1 cellular context compared by ENCODE assay signal in the genomic region with DNA sequence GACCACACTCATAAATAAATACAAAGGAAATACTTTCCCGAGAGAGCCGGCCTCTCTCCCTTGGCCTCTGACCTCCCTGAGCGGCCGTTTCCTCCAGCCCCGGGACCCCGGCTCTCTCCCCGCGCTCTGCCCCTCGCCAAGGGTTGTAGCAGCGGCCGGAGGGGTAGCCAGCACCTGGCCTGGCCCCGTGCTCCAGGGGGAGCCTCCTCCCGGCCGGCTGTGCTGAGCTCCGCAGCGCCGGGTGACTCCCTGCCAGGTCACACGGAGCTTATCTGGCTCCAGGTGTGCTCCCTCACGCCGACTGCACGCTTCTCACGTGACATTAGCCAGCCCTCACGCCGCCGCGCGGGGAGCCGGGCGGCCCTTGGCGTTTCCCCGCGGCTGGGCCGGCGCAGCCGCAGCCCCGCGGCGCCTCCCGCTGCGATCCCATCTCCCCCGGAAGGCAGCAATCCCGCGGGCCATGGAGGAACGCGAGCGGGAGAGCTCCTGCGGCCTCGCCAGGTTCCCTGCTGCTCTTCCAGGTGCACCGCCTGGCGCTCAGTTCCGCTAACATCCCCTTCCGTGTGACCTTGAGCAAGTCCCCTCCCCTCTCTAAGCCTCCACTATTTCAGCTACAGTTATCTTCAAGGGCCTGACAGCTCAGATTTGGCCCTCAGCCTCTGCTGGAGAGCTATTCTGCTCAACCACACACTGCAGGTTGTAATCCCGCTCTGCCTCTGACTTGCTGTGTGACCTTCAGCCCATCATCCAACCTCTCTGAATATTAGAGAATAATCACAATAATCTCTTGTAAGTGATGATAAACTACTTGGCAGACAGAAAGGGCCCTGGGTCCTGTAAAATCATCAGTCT.
TF ChIP-seq lines count a peak whose summit lies in the region.

No MANE protein-coding gene starts in this region.

TF ChIP-seq in WTC11, 78 proteins besides CTCF, POLR2A, EP300 and RAD21 (continued from another document and continues in another):
- TF ChIP-seq, protein P1, sequence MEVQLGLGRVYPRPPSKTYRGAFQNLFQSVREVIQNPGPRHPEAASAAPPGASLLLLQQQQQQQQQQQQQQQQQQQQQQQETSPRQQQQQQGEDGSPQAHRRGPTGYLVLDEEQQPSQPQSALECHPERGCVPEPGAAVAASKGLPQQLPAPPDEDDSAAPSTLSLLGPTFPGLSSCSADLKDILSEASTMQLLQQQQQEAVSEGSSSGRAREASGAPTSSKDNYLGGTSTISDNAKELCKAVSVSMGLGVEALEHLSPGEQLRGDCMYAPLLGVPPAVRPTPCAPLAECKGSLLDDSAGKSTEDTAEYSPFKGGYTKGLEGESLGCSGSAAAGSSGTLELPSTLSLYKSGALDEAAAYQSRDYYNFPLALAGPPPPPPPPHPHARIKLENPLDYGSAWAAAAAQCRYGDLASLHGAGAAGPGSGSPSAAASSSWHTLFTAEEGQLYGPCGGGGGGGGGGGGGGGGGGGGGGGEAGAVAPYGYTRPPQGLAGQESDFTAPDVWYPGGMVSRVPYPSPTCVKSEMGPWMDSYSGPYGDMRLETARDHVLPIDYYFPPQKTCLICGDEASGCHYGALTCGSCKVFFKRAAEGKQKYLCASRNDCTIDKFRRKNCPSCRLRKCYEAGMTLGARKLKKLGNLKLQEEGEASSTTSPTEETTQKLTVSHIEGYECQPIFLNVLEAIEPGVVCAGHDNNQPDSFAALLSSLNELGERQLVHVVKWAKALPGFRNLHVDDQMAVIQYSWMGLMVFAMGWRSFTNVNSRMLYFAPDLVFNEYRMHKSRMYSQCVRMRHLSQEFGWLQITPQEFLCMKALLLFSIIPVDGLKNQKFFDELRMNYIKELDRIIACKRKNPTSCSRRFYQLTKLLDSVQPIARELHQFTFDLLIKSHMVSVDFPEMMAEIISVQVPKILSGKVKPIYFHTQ (CRISPR knock-in tag; IDR thresholded peaks at IDR 0.05): no peak
- no peak for TF ChIP-seq GRHL2 (CRISPR knock-in tag; IDR thresholded peaks at IDR 0.05; ENCODE audit: insufficient replicate concordance, severe bottlenecking)
- TF ChIP-seq, protein P2, sequence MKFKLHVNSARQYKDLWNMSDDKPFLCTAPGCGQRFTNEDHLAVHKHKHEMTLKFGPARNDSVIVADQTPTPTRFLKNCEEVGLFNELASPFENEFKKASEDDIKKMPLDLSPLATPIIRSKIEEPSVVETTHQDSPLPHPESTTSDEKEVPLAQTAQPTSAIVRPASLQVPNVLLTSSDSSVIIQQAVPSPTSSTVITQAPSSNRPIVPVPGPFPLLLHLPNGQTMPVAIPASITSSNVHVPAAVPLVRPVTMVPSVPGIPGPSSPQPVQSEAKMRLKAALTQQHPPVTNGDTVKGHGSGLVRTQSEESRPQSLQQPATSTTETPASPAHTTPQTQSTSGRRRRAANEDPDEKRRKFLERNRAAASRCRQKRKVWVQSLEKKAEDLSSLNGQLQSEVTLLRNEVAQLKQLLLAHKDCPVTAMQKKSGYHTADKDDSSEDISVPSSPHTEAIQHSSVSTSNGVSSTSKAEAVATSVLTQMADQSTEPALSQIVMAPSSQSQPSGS (CRISPR knock-in tag; IDR thresholded peaks at IDR 0.05; ENCODE audit: borderline replicate concordance, low read depth): no peak
- TF ChIP-seq, protein P3, sequence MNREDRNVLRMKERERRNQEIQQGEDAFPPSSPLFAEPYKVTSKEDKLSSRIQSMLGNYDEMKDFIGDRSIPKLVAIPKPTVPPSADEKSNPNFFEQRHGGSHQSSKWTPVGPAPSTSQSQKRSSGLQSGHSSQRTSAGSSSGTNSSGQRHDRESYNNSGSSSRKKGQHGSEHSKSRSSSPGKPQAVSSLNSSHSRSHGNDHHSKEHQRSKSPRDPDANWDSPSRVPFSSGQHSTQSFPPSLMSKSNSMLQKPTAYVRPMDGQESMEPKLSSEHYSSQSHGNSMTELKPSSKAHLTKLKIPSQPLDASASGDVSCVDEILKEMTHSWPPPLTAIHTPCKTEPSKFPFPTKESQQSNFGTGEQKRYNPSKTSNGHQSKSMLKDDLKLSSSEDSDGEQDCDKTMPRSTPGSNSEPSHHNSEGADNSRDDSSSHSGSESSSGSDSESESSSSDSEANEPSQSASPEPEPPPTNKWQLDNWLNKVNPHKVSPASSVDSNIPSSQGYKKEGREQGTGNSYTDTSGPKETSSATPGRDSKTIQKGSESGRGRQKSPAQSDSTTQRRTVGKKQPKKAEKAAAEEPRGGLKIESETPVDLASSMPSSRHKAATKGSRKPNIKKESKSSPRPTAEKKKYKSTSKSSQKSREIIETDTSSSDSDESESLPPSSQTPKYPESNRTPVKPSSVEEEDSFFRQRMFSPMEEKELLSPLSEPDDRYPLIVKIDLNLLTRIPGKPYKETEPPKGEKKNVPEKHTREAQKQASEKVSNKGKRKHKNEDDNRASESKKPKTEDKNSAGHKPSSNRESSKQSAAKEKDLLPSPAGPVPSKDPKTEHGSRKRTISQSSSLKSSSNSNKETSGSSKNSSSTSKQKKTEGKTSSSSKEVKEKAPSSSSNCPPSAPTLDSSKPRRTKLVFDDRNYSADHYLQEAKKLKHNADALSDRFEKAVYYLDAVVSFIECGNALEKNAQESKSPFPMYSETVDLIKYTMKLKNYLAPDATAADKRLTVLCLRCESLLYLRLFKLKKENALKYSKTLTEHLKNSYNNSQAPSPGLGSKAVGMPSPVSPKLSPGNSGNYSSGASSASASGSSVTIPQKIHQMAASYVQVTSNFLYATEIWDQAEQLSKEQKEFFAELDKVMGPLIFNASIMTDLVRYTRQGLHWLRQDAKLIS (CRISPR knock-in tag; IDR thresholded peaks at IDR 0.05; ENCODE audit: borderline replicate concordance): no peak
- TF ChIP-seq, protein P4, sequence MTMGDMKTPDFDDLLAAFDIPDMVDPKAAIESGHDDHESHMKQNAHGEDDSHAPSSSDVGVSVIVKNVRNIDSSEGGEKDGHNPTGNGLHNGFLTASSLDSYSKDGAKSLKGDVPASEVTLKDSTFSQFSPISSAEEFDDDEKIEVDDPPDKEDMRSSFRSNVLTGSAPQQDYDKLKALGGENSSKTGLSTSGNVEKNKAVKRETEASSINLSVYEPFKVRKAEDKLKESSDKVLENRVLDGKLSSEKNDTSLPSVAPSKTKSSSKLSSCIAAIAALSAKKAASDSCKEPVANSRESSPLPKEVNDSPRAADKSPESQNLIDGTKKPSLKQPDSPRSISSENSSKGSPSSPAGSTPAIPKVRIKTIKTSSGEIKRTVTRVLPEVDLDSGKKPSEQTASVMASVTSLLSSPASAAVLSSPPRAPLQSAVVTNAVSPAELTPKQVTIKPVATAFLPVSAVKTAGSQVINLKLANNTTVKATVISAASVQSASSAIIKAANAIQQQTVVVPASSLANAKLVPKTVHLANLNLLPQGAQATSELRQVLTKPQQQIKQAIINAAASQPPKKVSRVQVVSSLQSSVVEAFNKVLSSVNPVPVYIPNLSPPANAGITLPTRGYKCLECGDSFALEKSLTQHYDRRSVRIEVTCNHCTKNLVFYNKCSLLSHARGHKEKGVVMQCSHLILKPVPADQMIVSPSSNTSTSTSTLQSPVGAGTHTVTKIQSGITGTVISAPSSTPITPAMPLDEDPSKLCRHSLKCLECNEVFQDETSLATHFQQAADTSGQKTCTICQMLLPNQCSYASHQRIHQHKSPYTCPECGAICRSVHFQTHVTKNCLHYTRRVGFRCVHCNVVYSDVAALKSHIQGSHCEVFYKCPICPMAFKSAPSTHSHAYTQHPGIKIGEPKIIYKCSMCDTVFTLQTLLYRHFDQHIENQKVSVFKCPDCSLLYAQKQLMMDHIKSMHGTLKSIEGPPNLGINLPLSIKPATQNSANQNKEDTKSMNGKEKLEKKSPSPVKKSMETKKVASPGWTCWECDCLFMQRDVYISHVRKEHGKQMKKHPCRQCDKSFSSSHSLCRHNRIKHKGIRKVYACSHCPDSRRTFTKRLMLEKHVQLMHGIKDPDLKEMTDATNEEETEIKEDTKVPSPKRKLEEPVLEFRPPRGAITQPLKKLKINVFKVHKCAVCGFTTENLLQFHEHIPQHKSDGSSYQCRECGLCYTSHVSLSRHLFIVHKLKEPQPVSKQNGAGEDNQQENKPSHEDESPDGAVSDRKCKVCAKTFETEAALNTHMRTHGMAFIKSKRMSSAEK (CRISPR knock-in tag; IDR thresholded peaks at IDR 0.05; ENCODE audit: borderline replicate concordance): no peak
- TF ChIP-seq EMX1 (CRISPR knock-in tag; IDR thresholded peaks at IDR 0.05): no peak; the same call in 1 of the 2 replicates
- TF ChIP-seq, protein P5, sequence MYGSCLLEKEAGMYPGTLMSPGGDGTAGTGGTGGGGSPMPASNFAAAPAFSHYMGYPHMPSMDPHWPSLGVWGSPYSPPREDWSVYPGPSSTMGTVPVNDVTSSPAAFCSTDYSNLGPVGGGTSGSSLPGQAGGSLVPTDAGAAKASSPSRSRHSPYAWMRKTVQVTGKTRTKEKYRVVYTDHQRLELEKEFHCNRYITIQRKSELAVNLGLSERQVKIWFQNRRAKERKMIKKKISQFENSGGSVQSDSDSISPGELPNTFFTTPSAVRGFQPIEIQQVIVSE (CRISPR knock-in tag; IDR thresholded peaks at IDR 0.05; ENCODE audit: borderline replicate concordance): no peak
- TF ChIP-seq FOXK1 (CRISPR knock-in tag; IDR thresholded peaks at IDR 0.05): peak; percentile 74; the same call in 1 of the 2 replicates
- 0 out of 2 replicates have a peak, but pooled peaks have one; percentile 36 for TF ChIP-seq TEAD1 (CRISPR knock-in tag; IDR thresholded peaks at IDR 0.05)
- TF ChIP-seq CBFB (CRISPR knock-in tag; IDR thresholded peaks at IDR 0.05; ENCODE audit: low read depth): no peak
- TF ChIP-seq, protein P6, sequence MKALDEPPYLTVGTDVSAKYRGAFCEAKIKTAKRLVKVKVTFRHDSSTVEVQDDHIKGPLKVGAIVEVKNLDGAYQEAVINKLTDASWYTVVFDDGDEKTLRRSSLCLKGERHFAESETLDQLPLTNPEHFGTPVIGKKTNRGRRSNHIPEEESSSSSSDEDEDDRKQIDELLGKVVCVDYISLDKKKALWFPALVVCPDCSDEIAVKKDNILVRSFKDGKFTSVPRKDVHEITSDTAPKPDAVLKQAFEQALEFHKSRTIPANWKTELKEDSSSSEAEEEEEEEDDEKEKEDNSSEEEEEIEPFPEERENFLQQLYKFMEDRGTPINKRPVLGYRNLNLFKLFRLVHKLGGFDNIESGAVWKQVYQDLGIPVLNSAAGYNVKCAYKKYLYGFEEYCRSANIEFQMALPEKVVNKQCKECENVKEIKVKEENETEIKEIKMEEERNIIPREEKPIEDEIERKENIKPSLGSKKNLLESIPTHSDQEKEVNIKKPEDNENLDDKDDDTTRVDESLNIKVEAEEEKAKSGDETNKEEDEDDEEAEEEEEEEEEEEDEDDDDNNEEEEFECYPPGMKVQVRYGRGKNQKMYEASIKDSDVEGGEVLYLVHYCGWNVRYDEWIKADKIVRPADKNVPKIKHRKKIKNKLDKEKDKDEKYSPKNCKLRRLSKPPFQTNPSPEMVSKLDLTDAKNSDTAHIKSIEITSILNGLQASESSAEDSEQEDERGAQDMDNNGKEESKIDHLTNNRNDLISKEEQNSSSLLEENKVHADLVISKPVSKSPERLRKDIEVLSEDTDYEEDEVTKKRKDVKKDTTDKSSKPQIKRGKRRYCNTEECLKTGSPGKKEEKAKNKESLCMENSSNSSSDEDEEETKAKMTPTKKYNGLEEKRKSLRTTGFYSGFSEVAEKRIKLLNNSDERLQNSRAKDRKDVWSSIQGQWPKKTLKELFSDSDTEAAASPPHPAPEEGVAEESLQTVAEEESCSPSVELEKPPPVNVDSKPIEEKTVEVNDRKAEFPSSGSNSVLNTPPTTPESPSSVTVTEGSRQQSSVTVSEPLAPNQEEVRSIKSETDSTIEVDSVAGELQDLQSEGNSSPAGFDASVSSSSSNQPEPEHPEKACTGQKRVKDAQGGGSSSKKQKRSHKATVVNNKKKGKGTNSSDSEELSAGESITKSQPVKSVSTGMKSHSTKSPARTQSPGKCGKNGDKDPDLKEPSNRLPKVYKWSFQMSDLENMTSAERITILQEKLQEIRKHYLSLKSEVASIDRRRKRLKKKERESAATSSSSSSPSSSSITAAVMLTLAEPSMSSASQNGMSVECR (CRISPR knock-in tag; IDR thresholded peaks at IDR 0.05; ENCODE audit: borderline replicate concordance): no peak
- peak; percentile 77; the same call in 1 of the 2 replicates for TF ChIP-seq ETV6 (CRISPR knock-in tag; IDR thresholded peaks at IDR 0.05)
- TF ChIP-seq JAZF1 (CRISPR knock-in tag; IDR thresholded peaks at IDR 0.05): no peak
- TF ChIP-seq, protein P7, sequence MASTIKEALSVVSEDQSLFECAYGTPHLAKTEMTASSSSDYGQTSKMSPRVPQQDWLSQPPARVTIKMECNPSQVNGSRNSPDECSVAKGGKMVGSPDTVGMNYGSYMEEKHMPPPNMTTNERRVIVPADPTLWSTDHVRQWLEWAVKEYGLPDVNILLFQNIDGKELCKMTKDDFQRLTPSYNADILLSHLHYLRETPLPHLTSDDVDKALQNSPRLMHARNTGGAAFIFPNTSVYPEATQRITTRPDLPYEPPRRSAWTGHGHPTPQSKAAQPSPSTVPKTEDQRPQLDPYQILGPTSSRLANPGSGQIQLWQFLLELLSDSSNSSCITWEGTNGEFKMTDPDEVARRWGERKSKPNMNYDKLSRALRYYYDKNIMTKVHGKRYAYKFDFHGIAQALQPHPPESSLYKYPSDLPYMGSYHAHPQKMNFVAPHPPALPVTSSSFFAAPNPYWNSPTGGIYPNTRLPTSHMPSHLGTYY (CRISPR knock-in tag; IDR thresholded peaks at IDR 0.05): no peak
- no peak for TF ChIP-seq TCF7 (CRISPR knock-in tag; IDR thresholded peaks at IDR 0.05; ENCODE audit: low read depth)
- TF ChIP-seq ZNF317 (CRISPR knock-in tag; IDR thresholded peaks at IDR 0.05; ENCODE audit: borderline replicate concordance, low read depth): no peak
- TF ChIP-seq, protein P8, sequence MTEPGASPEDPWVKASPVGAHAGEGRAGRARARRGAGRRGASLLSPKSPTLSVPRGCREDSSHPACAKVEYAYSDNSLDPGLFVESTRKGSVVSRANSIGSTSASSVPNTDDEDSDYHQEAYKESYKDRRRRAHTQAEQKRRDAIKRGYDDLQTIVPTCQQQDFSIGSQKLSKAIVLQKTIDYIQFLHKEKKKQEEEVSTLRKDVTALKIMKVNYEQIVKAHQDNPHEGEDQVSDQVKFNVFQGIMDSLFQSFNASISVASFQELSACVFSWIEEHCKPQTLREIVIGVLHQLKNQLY (CRISPR knock-in tag; IDR thresholded peaks at IDR 0.05): no peak
- TF ChIP-seq, protein P9, sequence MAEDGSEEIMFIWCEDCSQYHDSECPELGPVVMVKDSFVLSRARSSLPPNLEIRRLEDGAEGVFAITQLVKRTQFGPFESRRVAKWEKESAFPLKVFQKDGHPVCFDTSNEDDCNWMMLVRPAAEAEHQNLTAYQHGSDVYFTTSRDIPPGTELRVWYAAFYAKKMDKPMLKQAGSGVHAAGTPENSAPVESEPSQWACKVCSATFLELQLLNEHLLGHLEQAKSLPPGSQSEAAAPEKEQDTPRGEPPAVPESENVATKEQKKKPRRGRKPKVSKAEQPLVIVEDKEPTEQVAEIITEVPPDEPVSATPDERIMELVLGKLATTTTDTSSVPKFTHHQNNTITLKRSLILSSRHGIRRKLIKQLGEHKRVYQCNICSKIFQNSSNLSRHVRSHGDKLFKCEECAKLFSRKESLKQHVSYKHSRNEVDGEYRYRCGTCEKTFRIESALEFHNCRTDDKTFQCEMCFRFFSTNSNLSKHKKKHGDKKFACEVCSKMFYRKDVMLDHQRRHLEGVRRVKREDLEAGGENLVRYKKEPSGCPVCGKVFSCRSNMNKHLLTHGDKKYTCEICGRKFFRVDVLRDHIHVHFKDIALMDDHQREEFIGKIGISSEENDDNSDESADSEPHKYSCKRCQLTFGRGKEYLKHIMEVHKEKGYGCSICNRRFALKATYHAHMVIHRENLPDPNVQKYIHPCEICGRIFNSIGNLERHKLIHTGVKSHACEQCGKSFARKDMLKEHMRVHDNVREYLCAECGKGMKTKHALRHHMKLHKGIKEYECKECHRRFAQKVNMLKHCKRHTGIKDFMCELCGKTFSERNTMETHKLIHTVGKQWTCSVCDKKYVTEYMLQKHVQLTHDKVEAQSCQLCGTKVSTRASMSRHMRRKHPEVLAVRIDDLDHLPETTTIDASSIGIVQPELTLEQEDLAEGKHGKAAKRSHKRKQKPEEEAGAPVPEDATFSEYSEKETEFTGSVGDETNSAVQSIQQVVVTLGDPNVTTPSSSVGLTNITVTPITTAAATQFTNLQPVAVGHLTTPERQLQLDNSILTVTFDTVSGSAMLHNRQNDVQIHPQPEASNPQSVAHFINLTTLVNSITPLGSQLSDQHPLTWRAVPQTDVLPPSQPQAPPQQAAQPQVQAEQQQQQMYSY (CRISPR knock-in tag; IDR thresholded peaks at IDR 0.05): no peak
- TF ChIP-seq NR1H2 (CRISPR knock-in tag; IDR thresholded peaks at IDR 0.05): no peak
- TF ChIP-seq ATF1 (CRISPR knock-in tag; IDR thresholded peaks at IDR 0.05): no peak
